20 cellular contexts compared by ENCODE assay signal in genomic region chr6:15113587-15113986, GRCh38.
"Had no signal": no experiment of that assay in that cellular context is flagged by ENCODE, and none has a peak within 500 bp of the region (broad histone marks: within the 10 kb centered on the region; RNA-seq: fewer than 3 reads in every experiment).

No MANE protein-coding gene starts in this region.

- H3K4me2 ChIP-seq: KMS-11 had no signal

- DNase-seq: IMR-90, Kasumi-1, MM.1S, NCI-H1092 treated with DMSO at 0.1 percent for 48 hours, NCI-H1436, NCI-H187, NCI-H2029, NCI-H2081 treated with DMSO at 0.1 percent for 48 hours, NCI-H2171, NCI-H226, NCI-H510A, NCI-H524 treated with DMSO at 0.1 percent for 48 hours, NCI-H69, NCI-H774, PC-3, SHP77 had no signal

- ATAC-seq: Panc1, PC-3, SK-N-SH treated with all-trans-retinoic acid at 6 μM for 48 hours had no signal

- H3K9ac ChIP-seq: KMS-11 had no signal

- H3K27ac ChIP-seq: KMS-11, RWPE1 had no signal
